17 cellular contexts compared by ENCODE assay signal in genomic region chr2:14828223-14828622, GRCh38.
DNase-seq lines count a peak whose midpoint lies in the region; FAIRE-seq and TF ChIP-seq lines count a peak whose summit lies in the region.
"Had no signal": no experiment of that assay in that cellular context is flagged by ENCODE, and none has a peak within 500 bp of the region (broad histone marks: within the 10 kb centered on the region; RNA-seq: fewer than 3 reads in every experiment).

No MANE protein-coding gene starts in this region.

- TF ChIP-seq CTCF in PC-9 (conservative IDR thresholded peaks at IDR 0.05) (no peak), hepatocyte (IDR thresholded peaks at IDR 0.05; ENCODE audit: poor library complexity) (no peak)

- POLR2A ChIA-PET in PC-9 (lab: Charles Lee; ENCODE audit: unreplicated experiment), result no interaction called here

- H3K27me3 ChIP-seq in PC-9 (ENCODE audit: insufficient read depth, low read depth) (no peaks in the 10 kb centered on the region), hepatocyte (no peaks in the 10 kb centered on the region), small intestine (ENCODE audit: control insufficient read depth in 2 of 2, insufficient read depth in 2 of 2, low read length in 2 of 2) (no peaks in the 10 kb centered on the region)

- no peak overlapping the region for H3K4me3 ChIP-seq in PC-9
- H3K4me3 ChIP-seq in hepatocyte, result no peak overlapping the region
- H3K4me3 ChIP-seq in small intestine (ENCODE audit: low read depth in 1 of 2, low read length in 2 of 2), result no peak overlapping the region
- H3K4me3 ChIP-seq: HAP-1 had no signal

- no peak for FAIRE-seq in small intestine (lab: Jason Lieb, UNC)
- FAIRE-seq: D721Med, GM12891, H1 had no signal

- no peaks in the 10 kb centered on the region for H3K36me3 ChIP-seq in PC-9 (ENCODE audit: low read depth)
- H3K36me3 ChIP-seq in hepatocyte (replicated peaks; ENCODE audit: insufficient read depth, low read depth), result no peaks in the 10 kb centered on the region
- no peaks in the 10 kb centered on the region for H3K36me3 ChIP-seq in small intestine (ENCODE audit: control insufficient read depth in 2 of 2, insufficient read depth in 2 of 2, low read length in 2 of 2)
- H3K36me3 ChIP-seq: HAP-1 had no signal

- 33% methylated on average over 1 of the region's 1 CpG for WGBS in hepatocyte (ENCODE audit: low lambda C conversion rate, missing lambda C conversion rate)
- WGBS in small intestine, 3 donors, result 0 to 46% (median 0%) methylated on average over 1 of the region's 1 CpG

- H3K4me2 ChIP-seq in PC-9 (peak overlapping the region; percentile 48), hepatocyte (no peak overlapping the region)

- H3K79me2 ChIP-seq in PC-9 (ENCODE audit: low read depth) (no peaks in the 10 kb centered on the region), hepatocyte (no peaks in the 10 kb centered on the region)

- H4K20me1 ChIP-seq in PC-9 (ENCODE audit: insufficient read depth) (no peaks in the 10 kb centered on the region), hepatocyte (ENCODE audit: insufficient read depth, poor library complexity, severe bottlenecking) (no peaks in the 10 kb centered on the region)

- H3K9me3 ChIP-seq in PC-9 (ENCODE audit: insufficient read depth, low read depth), result 0 out of 2 replicates have a peak, but pooled peaks cover 4% of the 10 kb centered on the region
- no peaks in the 10 kb centered on the region for H3K9me3 ChIP-seq in hepatocyte (ENCODE audit: low read depth)
- H3K9me3 ChIP-seq in small intestine (ENCODE audit: control insufficient read depth, low read depth), result no peaks in the 10 kb centered on the region
- H3K9me3 ChIP-seq: HAP-1 had no signal

- H3K4me1 ChIP-seq in PC-9 (replicated peaks; ENCODE audit: insufficient read depth) (peaks cover 25% of the 10 kb centered on the region), hepatocyte (ENCODE audit: insufficient read depth) (no peaks in the 10 kb centered on the region), small intestine (ENCODE audit: control insufficient read depth in 2 of 2, insufficient read depth in 1 of 2, low read depth in 1 of 2, low read length in 1 of 2) (no peaks in the 10 kb centered on the region)
- H3K4me1 ChIP-seq: HAP-1 had no signal

- H3K9me2 ChIP-seq in PC-9 (ENCODE audit: insufficient read depth), result no peaks in the 10 kb centered on the region
- no peaks in the 10 kb centered on the region for H3K9me2 ChIP-seq in hepatocyte (replicated peaks; ENCODE audit: insufficient read depth)

- H3K27ac ChIP-seq in PC-9, result 0 out of 2 replicates have a peak overlapping the region, but pooled peaks have one; percentile 15
- H3K27ac ChIP-seq in hepatocyte, result peak overlapping the region; percentile 48
- H3K27ac ChIP-seq in small intestine (ENCODE audit: low read depth in 1 of 2, low read length in 1 of 2), result no peak overlapping the region

- no TSS peak for BruUV-seq in PC-9 (replicated peaks; lab: Mats Ljungman, UMichigan)

- H2AFZ ChIP-seq in PC-9, result no peak overlapping the region
- no peak overlapping the region for H2AFZ ChIP-seq in hepatocyte

- DNase-seq in MV-4-11 (lab: John Stamatoyannopoulos, UW) (peak; percentile 6), PC-9 (no peak), hepatocyte (ENCODE audit: low spot score) (no peak), small intestine (peak; percentile 20), DMS79 treated with DMSO at 0.1 percent for 48 hours (lab: John Stamatoyannopoulos, UW) (no peak), GOT3 (lab: John Stamatoyannopoulos, UW) (no peak), cortex of kidney (lab: John Stamatoyannopoulos, UW) (no peak), HK-2 (ENCODE audit: unreplicated experiment) (no peak)
- DNase-seq: CD8-positive, alpha-beta T cell; COR-L47; DMS153; IMR-90; KG1 had no signal

- CTCF ChIA-PET in PC-9 (lab: Charles Lee), result no interaction called here

- H3F3A ChIP-seq in PC-9 (ENCODE audit: insufficient read depth, low read depth), result peaks cover 9% of the 10 kb centered on the region; the same call in 1 of the 2 replicates

- intact Hi-C loops in PC-9 (cut with micrococcal nuclease; ENCODE audit: unreplicated experiment), result no loop called here

Comparison
In these comparisons a context has a peak if more than half of its experiments do, and no peak if none do; other contexts are left out.
1. DNase-seq: peak in MV-4-11 (single experiment) and small intestine (single experiment); none in PC-9 (0 of 2), hepatocyte (single experiment), DMS79 treated with DMSO at 0.1 percent for 48 hours (single experiment), GOT3 (single experiment), cortex of kidney (single experiment) and HK-2 (single experiment).
2. H3K27ac ChIP-seq: peak in PC-9 (single experiment) and hepatocyte (single experiment); none in small intestine (0 of 2).